In genomic region chr5:32585122-32585445, GRCh38 we compare ENCODE assay signal across 8 cellular contexts. TPM values are rescaled to one million over a fixed set of nuclear protein-coding genes. Genes with fewer than 3 reads are reported as not detected.
DNase-seq lines count a peak whose midpoint lies in the region; ATAC-seq and TF ChIP-seq lines count a peak whose summit lies in the region.

No MANE protein-coding gene starts in this region.

- no peaks in the 10 kb centered on the region for H3K27me3 Mint-ChIP-seq in MCF 10A (ENCODE audit: insufficient read depth, unreplicated experiment)

- peak overlapping the region; percentile 98 to 100 for H3K27ac ChIP-seq in right atrium auricular region

- peak overlapping the region; percentile 94 for H3K27ac Mint-ChIP-seq in MCF 10A (ENCODE audit: low read depth, unreplicated experiment)

- H3K4me1 ChIP-seq in right atrium auricular region (peaks cover 0 to 22% of the 10 kb centered on the region in 2 donors), mucosa of stomach (ENCODE audit: control insufficient read depth, insufficient read depth, low read length) (peaks cover 5% of the 10 kb centered on the region)

- DNase-seq in right atrium auricular region (ENCODE audit: low spot score), result no peak
- no peak for DNase-seq in left ventricle myocardium superior
- DNase-seq in MCF 10A (ENCODE audit: unreplicated experiment), result no peak
- no peak for DNase-seq in central memory CD4-positive, alpha-beta T cell

- no peak for TF ChIP-seq CTCF in right atrium auricular region (IDR thresholded peaks at IDR 0.05)
- no peak for TF ChIP-seq CTCF in MCF 10A (IDR thresholded peaks at IDR 0.05; ENCODE audit: unreplicated experiment)

- POLR2A ChIA-PET in MCF 10A (lab: Yijun Ruan, JAX), result interaction anchor here (0.7 to 1.6 kb wide), 8 partner anchors 59 to 143 kb away, joined by 3 to 12 read pairs (median 3); no protein-coding TSS in a partner anchor

- H3K27me3 ChIP-seq in right atrium auricular region (no peaks in the 10 kb centered on the region), mucosa of stomach (ENCODE audit: control insufficient read depth, insufficient read depth, low read length) (no peaks in the 10 kb centered on the region)

- peaks cover 25% of the 10 kb centered on the region for H3K36me3 Mint-ChIP-seq in MCF 10A (ENCODE audit: insufficient read depth, unreplicated experiment)

- H3K9ac ChIP-seq in mucosa of stomach (ENCODE audit: low read length), result peak overlapping the region; percentile 98

- ATAC-seq in left ventricle myocardium superior (no peak), GM18858 (IDR thresholded peaks at IDR 0.05; ENCODE audit: unreplicated experiment) (no peak), HG03196 (IDR thresholded peaks at IDR 0.05; ENCODE audit: unreplicated experiment) (no peak), HG03521 (IDR thresholded peaks at IDR 0.05; ENCODE audit: unreplicated experiment) (no peak)

- peaks cover 9% of the 10 kb centered on the region for H3K36me3 ChIP-seq in right atrium auricular region
- no peaks in the 10 kb centered on the region for H3K36me3 ChIP-seq in mucosa of stomach (ENCODE audit: control insufficient read depth, insufficient read depth, low read length)

- no peaks in the 10 kb centered on the region for H3K9me3 ChIP-seq in right atrium auricular region
- no peaks in the 10 kb centered on the region for H3K9me3 ChIP-seq in mucosa of stomach (ENCODE audit: control insufficient read depth, low read length)

- intact Hi-C loops in left ventricle myocardium superior (cut with micrococcal nuclease) (no loop called here), MCF 10A (cut with micrococcal nuclease) (loop anchor here (5.0 kb wide), 1 partner anchor 353 kb away; no protein-coding TSS in a partner anchor)

- H3K4me3 Mint-ChIP-seq in MCF 10A (ENCODE audit: unreplicated experiment), result peak overlapping the region; percentile 95

- BruUV-seq in MCF 10A (replicated peaks; lab: Mats Ljungman, UMichigan), result no TSS peak

- H3K4me3 ChIP-seq in right atrium auricular region (peak overlapping the region; percentile 86 to 99), mucosa of stomach (ENCODE audit: low read length) (peak overlapping the region; percentile 61)

- H3K4me1 Mint-ChIP-seq in MCF 10A (ENCODE audit: insufficient read depth, unreplicated experiment), result peaks cover 21% of the 10 kb centered on the region

- CTCF ChIA-PET in MCF 10A (lab: Yijun Ruan, JAX), result interaction anchor here (0.5 to 4.1 kb wide), 8 partner anchors 84 to 700 kb away, joined by 3 to 44 read pairs (median 3); no protein-coding TSS in a partner anchor

- no peaks in the 10 kb centered on the region for H3K9me3 Mint-ChIP-seq in MCF 10A (ENCODE audit: unreplicated experiment)

RNA-seq across cellular contexts. Expression of gene SUB1, which starts 0.3 kb away (rescaled TPM):
- 100 to 1,000 TPM; 145 to 209 TPM for total RNA-seq in right atrium auricular region
- 183 TPM for total RNA-seq in left ventricle myocardium superior
- 269 and 302 TPM in 2 replicates for total RNA-seq in MCF 10A (2022)
